Comparison of ENCODE assay signal across 9 cellular contexts in the genomic region with DNA sequence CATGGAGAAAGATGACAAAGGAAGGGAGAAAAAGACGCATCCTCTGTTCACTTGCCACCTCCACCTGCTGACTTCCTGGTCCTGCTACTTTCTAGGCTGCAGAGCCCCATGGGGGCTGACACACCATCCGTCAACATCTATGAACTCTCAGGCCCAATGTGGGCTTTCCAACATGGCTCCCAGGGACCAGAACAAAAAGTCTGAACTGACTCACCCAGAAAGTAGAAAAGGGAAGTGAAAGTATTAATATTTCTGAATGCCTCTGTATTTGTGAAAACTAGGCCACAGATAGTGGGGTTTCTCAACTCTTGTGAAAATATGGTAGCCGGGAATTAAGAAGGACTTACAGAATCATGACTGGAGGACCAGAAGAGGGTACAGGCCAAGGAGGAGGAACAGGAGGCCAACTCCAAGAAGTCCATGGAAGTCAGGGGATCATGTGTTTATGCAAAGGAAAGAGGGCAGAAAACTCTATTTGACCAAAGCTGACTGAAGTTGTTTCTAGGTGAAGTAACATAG.
A peak's percentile ranks its signal among the peaks of the same experiment; 100 is the strongest.
DNase-seq lines count a peak whose midpoint lies in the region; ATAC-seq, FAIRE-seq and TF ChIP-seq lines count a peak whose summit lies in the region.
"Had no signal": no experiment of that assay in that cellular context is flagged by ENCODE, and none has a peak within 500 bp of the region (broad histone marks: within the 10 kb centered on the region; RNA-seq: fewer than 3 reads in every experiment).

No MANE protein-coding gene starts in this region.

- H3K4me3 ChIP-seq in liver (ENCODE audit: low read depth in 1 of 3, low read length in 3 of 3) (no peak overlapping the region), HepG2 (replicated peaks in 1 of 3; ENCODE audit: insufficient read depth in 1 of 3, low read depth in 2 of 3, low read length in 3 of 3) (no peak overlapping the region), Peyer's patch (no peak overlapping the region), upper lobe of right lung (no peak overlapping the region)
- H3K4me3 ChIP-seq: MG63 had no signal

- H3K36me3 ChIP-seq in liver (ENCODE audit: control insufficient read depth in 4 of 4, insufficient read depth in 3 of 4, low read depth in 1 of 4, low read length in 3 of 4) (no peaks in the 10 kb centered on the region), HepG2 (replicated peaks in 1 of 2; ENCODE audit: control insufficient read depth in 1 of 2, insufficient read depth in 2 of 2, low read length in 2 of 2) (no peaks in the 10 kb centered on the region), Peyer's patch (no peaks in the 10 kb centered on the region), upper lobe of right lung (no peaks in the 10 kb centered on the region)
- H3K36me3 ChIP-seq: MG63 had no signal

- H3K4me2 ChIP-seq in HepG2 (ENCODE audit: low read depth, low read length) = no peak overlapping the region

- TF ChIP-seq RAD21 in liver (IDR thresholded peaks at IDR 0.05) = no peak
- no peak for TF ChIP-seq RAD21 in HepG2 (CRISPR knock-in tag; IDR thresholded peaks at IDR 0.05)

- H3K9me3 ChIP-seq in liver (ENCODE audit: control insufficient read depth in 4 of 4, low read length in 3 of 4) = no peaks in the 10 kb centered on the region
- no peaks in the 10 kb centered on the region for H3K9me3 ChIP-seq in HepG2 (ENCODE audit: low read length)
- no peaks in the 10 kb centered on the region for H3K9me3 ChIP-seq in Peyer's patch
- H3K9me3 ChIP-seq in upper lobe of right lung = no peaks in the 10 kb centered on the region
- H3K9me3 ChIP-seq: MG63 had no signal

- ATAC-seq in HepG2 = no peak
- ATAC-seq in HG02885 (IDR thresholded peaks at IDR 0.05; ENCODE audit: poor library complexity, unreplicated experiment) = peak; percentile 90
- peak; percentile 75 for ATAC-seq in upper lobe of right lung

- intact Hi-C loops in HepG2 (cut with micrococcal nuclease; ENCODE audit: unreplicated experiment) (no loop called here), upper lobe of right lung (cut with DNase I) (no loop called here)

- 90% methylated on average over 3 of the region's 3 CpGs for WGBS in liver
- 43% methylated on average over 3 of the region's 3 CpGs for WGBS in HepG2 (ENCODE audit: low lambda C conversion rate)

- CTCF ChIA-PET in HepG2 (lab: Yijun Ruan, JAX; ENCODE audit: low intra/inter-chr PET ratio, low total read pairs) = no interaction called here

- TF ChIP-seq POLR2A in HepG2 (IDR thresholded peaks at IDR 0.05; ENCODE audit: insufficient read depth in 1 of 2, low read depth in 2 of 2, low read length in 2 of 2) (no peak), Peyer's patch (IDR thresholded peaks at IDR 0.05) (no peak)

- no peaks in the 10 kb centered on the region for H3K27me3 ChIP-seq in liver (ENCODE audit: control insufficient read depth in 4 of 4, insufficient read depth in 4 of 4, low read length in 3 of 4)
- peaks cover 2 to 17% of the 10 kb centered on the region in 2 experiments; a peak in 4 of 5 replicates for H3K27me3 ChIP-seq in HepG2 (ENCODE audit: control insufficient read depth in 1 of 2, insufficient read depth in 2 of 2, low read length in 2 of 2)
- no peaks in the 10 kb centered on the region for H3K27me3 ChIP-seq in Peyer's patch
- H3K27me3 ChIP-seq in upper lobe of right lung = no peaks in the 10 kb centered on the region
- H3K27me3 ChIP-seq: MG63 had no signal

- no TSS peak for BruUV-seq in HepG2 (replicated peaks; lab: Mats Ljungman, UMichigan)

- no peaks in the 10 kb centered on the region for H3K79me2 ChIP-seq in HepG2 (ENCODE audit: insufficient read depth, low read length)

- in situ Hi-C loops in HepG2 (cut with HindIII; ENCODE audit: extremely low pct_ligation_motif_present, low pct_unique_long_range_greater_than_20kb) = no loop called here

- no peak for FAIRE-seq in HepG2 (lab: Jason Lieb, UNC)

- peaks cover 0 to 2% (median 0%) of the 10 kb centered on the region in 4 donors for H3K4me1 ChIP-seq in liver (ENCODE audit: control insufficient read depth in 4 of 4, insufficient read depth in 4 of 4, low read length in 3 of 4)
- H3K4me1 ChIP-seq in HepG2 (ENCODE audit: insufficient read depth, low read length) = no peaks in the 10 kb centered on the region
- peaks cover 0 to 5% (median 0%) of the 10 kb centered on the region in 4 donors for H3K4me1 ChIP-seq in Peyer's patch
- no peaks in the 10 kb centered on the region for H3K4me1 ChIP-seq in upper lobe of right lung

- DNase-seq in HepG2 (ENCODE audit: low spot score) (no peak), Peyer's patch (peak in 2 of 3 donors; percentile 69 to 77), upper lobe of right lung (no peak), DMS79 (lab: John Stamatoyannopoulos, UW) (no peak), NCI-H82 (lab: John Stamatoyannopoulos, UW) (no peak), hepatic stellate cell (ENCODE audit: low spot score) (no peak)
- DNase-seq: MG63 had no signal

- TF ChIP-seq EP300 in HepG2 (IDR thresholded peaks at IDR 0.05; ENCODE audit: low read depth in 2 of 2, low read length in 2 of 2) = no peak
- no peak for TF ChIP-seq EP300 in HepG2 (CRISPR knock-in tag; IDR thresholded peaks at IDR 0.05; ENCODE audit: borderline replicate concordance)

- POLR2A ChIA-PET in HepG2 (lab: Yijun Ruan, JAX) = no interaction called here

- no peak for TF ChIP-seq CTCF in liver (IDR thresholded peaks at IDR 0.05; ENCODE audit: low read depth, low read length, missing input control)
- no peak for TF ChIP-seq CTCF in HepG2 (CRISPR knock-in tag; IDR thresholded peaks at IDR 0.05)
- TF ChIP-seq CTCF in Peyer's patch (IDR thresholded peaks at IDR 0.05) = no peak
- TF ChIP-seq CTCF in upper lobe of right lung (IDR thresholded peaks at IDR 0.05) = no peak

- H2AFZ ChIP-seq in HepG2 (ENCODE audit: low read length) = no peak overlapping the region

- no peak overlapping the region for H3K9ac ChIP-seq in liver (ENCODE audit: low read depth in 1 of 2, low read length in 2 of 2)
- no peak overlapping the region for H3K9ac ChIP-seq in HepG2 (ENCODE audit: insufficient read depth, low read depth, low read length)

- H4K20me1 ChIP-seq in HepG2 (ENCODE audit: insufficient read depth, low read length) = no peaks in the 10 kb centered on the region

- H3K27ac ChIP-seq in liver (ENCODE audit: low read depth in 1 of 2, low read length in 2 of 2) = no peak overlapping the region
- H3K27ac ChIP-seq in HepG2 (ENCODE audit: extremely low read length, insufficient read depth, low read length) = no peak overlapping the region
- H3K27ac ChIP-seq in Peyer's patch = peak overlapping the region in 2 of 4 donors; percentile 9 to 70
- H3K27ac ChIP-seq in upper lobe of right lung = no peak overlapping the region

TF ChIP-seq in liver, 16 proteins besides CTCF, POLR2A, EP300 and RAD21:
- TF ChIP-seq YY1 (IDR thresholded peaks at IDR 0.05) (peak; percentile 17), FOXA2 (IDR thresholded peaks at IDR 0.05) (no peak), HNF4A (conservative IDR thresholded peaks at IDR 0.05) (no peak)

TF ChIP-seq in HepG2, 621 proteins besides CTCF, POLR2A, EP300 and RAD21:
- TF ChIP-seq SP1 (IDR thresholded peaks at IDR 0.05) (no peak), SP1 (CRISPR knock-in tag; IDR thresholded peaks at IDR 0.05) (no peak), ZNF589 (CRISPR knock-in tag; conservative IDR thresholded peaks at IDR 0.05) (no peak), ZNF143 (CRISPR knock-in tag; IDR thresholded peaks at IDR 0.05) (no peak), SRSF4 (IDR thresholded peaks at IDR 0.05; ENCODE audit: low read depth, low read length, poor library complexity, severe bottlenecking) (no peak), ZNF607 (CRISPR knock-in tag; IDR thresholded peaks at IDR 0.05; ENCODE audit: borderline replicate concordance) (no peak)

Comparison
In these comparisons a context has a peak if more than half of its experiments do, and no peak if none do; other contexts are left out.
1. DNase-seq: peak in Peyer's patch (2 of 3); none in HepG2 (single experiment), upper lobe of right lung (single experiment), DMS79 (single experiment), NCI-H82 (single experiment) and hepatic stellate cell (single experiment).